Comparison of ENCODE assay signal across 1 cellular context in the genomic region with DNA sequence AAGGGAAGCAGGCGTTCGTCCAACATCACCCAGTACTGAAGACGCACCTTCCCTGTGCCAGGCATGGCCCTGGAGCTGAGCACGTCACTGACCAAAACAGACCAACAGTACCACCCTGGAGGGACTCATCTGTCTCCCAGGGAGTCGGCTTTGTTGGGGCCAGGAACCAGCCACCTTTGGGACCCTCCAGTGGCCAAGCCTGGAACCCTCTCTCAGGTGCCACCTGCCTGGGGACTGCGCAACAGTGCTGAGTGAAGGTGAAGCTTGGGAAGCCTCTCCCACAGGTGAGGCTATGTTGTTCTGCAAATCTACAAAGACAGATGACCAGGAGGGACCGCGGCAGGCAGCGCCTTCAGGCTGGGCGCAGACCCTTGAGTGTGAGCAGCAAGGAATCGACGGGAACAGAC.
TF ChIP-seq lines count a peak whose summit lies in the region.

No MANE protein-coding gene starts in this region.

TF ChIP-seq in HepG2, 621 proteins besides CTCF, POLR2A, EP300 and RAD21 (continued from another document):
- TF ChIP-seq ZFP91 (CRISPR knock-in tag; IDR thresholded peaks at IDR 0.05; ENCODE audit: borderline replicate concordance) (no peak), ZNF510 (CRISPR knock-in tag; IDR thresholded peaks at IDR 0.05; ENCODE audit: low read depth) (no peak), SOX6 (IDR thresholded peaks at IDR 0.05) (no peak), SOX6 (CRISPR knock-in tag; IDR thresholded peaks at IDR 0.05) (no peak), ZNF354B (CRISPR knock-in tag; IDR thresholded peaks at IDR 0.05) (no peak)
TF ChIP-seq in HepG2: peak in this region for 0.
